Comparison of ENCODE assay signal across 16 cellular contexts in genomic region chr22:46610345-46610744, GRCh38.
"Had no signal": no experiment of that assay in that cellular context is flagged by ENCODE, and none has a peak within 500 bp of the region (broad histone marks: within the 10 kb centered on the region; RNA-seq: fewer than 3 reads in every experiment).

No MANE protein-coding gene starts in this region.

- H3K27me3 ChIP-seq: ascending aorta, breast epithelium had no signal

- H3K9me3 ChIP-seq: ascending aorta, breast epithelium had no signal

- DNase-seq: activated CD4-positive, alpha-beta T cell treated with anti-CD3 and anti-CD28 coated beads, Interleukin-2, amount 10 ng/mL, durations not matched to agents 7 days and 5 days; activated CD8-positive, alpha-beta memory T cell treated with anti-CD3 and anti-CD28 coated beads, Interleukin-2, amount 50 U/mL, for 48 hours; activated effector memory CD4-positive, alpha-beta T cell treated with anti-CD3 and anti-CD28 coated beads, Interleukin-2, amount 50 U/mL, for 16 hours; activated naive CD4-positive, alpha-beta T cell treated with anti-CD3 and anti-CD28 coated beads, Interleukin-2, amount 50 U/mL, for 16 hours; activated T-cell treated with anti-CD3 and anti-CD28 coated beads, Interleukin-2, amount 50 U/mL, for 48 hours; foreskin fibroblast; hippocampal formation; islet precursor cell; midbrain; stimulated activated naive B cell treated with anti-CD40 and anti-IgM and Interleukin-4, amounts not matched to agents 10 μg/mL and 1 μg/mL and 100 μg/mL, for 72 hours; T-helper 1 cell; T-helper 9 cell had no signal

- H3K27ac Mint-ChIP-seq: activated CD4-positive, alpha-beta T cell treated with anti-CD3 and anti-CD28 coated beads, Interleukin-2, amount 10 ng/mL, durations not matched to agents 7 days and 5 days; stimulated activated naive B cell treated with anti-CD40 and anti-IgM and Interleukin-4, amounts not matched to agents 10 μg/mL and 1 μg/mL and 100 μg/mL, for 72 hours had no signal

- H3K9me3 Mint-ChIP-seq: activated CD4-positive, alpha-beta T cell treated with anti-CD3 and anti-CD28 coated beads, Interleukin-2, amount 10 ng/mL, durations not matched to agents 7 days and 5 days; stimulated activated naive B cell treated with anti-CD40 and anti-IgM and Interleukin-4, amounts not matched to agents 10 μg/mL and 1 μg/mL and 100 μg/mL, for 72 hours had no signal

- H3K27ac ChIP-seq: ascending aorta, breast epithelium, parathyroid adenoma had no signal

- ATAC-seq: SK-N-SH treated with all-trans-retinoic acid at 6 μM for 48 hours; stimulated activated naive B cell treated with anti-CD40 and anti-IgM and Interleukin-4, amounts not matched to agents 10 μg/mL and 1 μg/mL and 100 μg/mL, for 72 hours had no signal

- H3K27me3 Mint-ChIP-seq: activated CD4-positive, alpha-beta T cell treated with anti-CD3 and anti-CD28 coated beads, Interleukin-2, amount 10 ng/mL, durations not matched to agents 7 days and 5 days; stimulated activated naive B cell treated with anti-CD40 and anti-IgM and Interleukin-4, amounts not matched to agents 10 μg/mL and 1 μg/mL and 100 μg/mL, for 72 hours had no signal

- H3K36me3 ChIP-seq: ascending aorta, breast epithelium had no signal

- H3K4me3 Mint-ChIP-seq: activated CD4-positive, alpha-beta T cell treated with anti-CD3 and anti-CD28 coated beads, Interleukin-2, amount 10 ng/mL, durations not matched to agents 7 days and 5 days; stimulated activated naive B cell treated with anti-CD40 and anti-IgM and Interleukin-4, amounts not matched to agents 10 μg/mL and 1 μg/mL and 100 μg/mL, for 72 hours had no signal

- H3K4me1 ChIP-seq: ascending aorta, parathyroid adenoma had no signal

- H3K4me3 ChIP-seq: ascending aorta, breast epithelium had no signal
